ENCODE assay signal across 23 cellular contexts in genomic region chr9:129631673-129632129, GRCh38. TPM values are rescaled to one million over a fixed set of nuclear protein-coding genes. Genes with fewer than 3 reads are reported as not detected.
A peak's percentile ranks its signal among the peaks of the same experiment; 100 is the strongest.
DNase-seq lines count a peak whose midpoint lies in the region; ATAC-seq lines count a peak whose summit lies in the region.
"Had no signal": no experiment of that assay in that cellular context is flagged by ENCODE, and none has a peak within 500 bp of the region (broad histone marks: within the 10 kb centered on the region; RNA-seq: fewer than 3 reads in every experiment).

No MANE protein-coding gene starts in this region.

- H3K27me3 Mint-ChIP-seq in activated CD4-positive, alpha-beta T cell treated with anti-CD3 and anti-CD28 coated beads for 36 hours = no peaks in the 10 kb centered on the region
- no peaks in the 10 kb centered on the region for H3K27me3 Mint-ChIP-seq in activated CD4-positive, alpha-beta T cell treated with anti-CD3 and anti-CD28 coated beads, Interleukin-2, amount 10 ng/mL, durations not matched to agents 7 days and 5 days
- H3K27me3 Mint-ChIP-seq in activated T-helper 17 cell treated with anti-CD3 and anti-CD28 coated beads, Interleukin-2, amount 50 U/mL, for 72 hours = no peaks in the 10 kb centered on the region
- H3K27me3 Mint-ChIP-seq in activated T-helper 1 cell treated with anti-CD3 and anti-CD28 coated beads, Interleukin-12 subunit alpha, Interleukin-12 subunit beta, Interleukin-2, Interleukin-4 antibody, amounts not matched to agents 30 ng/mL and 10 ng/mL and 1 ng/mL, durations not matched to agents 14 hours and 24 hours and 36 hours (ENCODE audit: insufficient read depth) = no peaks in the 10 kb centered on the region
- H3K27me3 Mint-ChIP-seq: stimulated activated naive CD8-positive, alpha-beta T cell treated with anti-CD3 and anti-CD28 coated beads, Interleukin-15, amount 100 ng/mL, for 72 hours had no signal

- H3K9ac ChIP-seq in skeletal muscle satellite cell (ENCODE audit: low read depth, low read length) = no peak overlapping the region

- H3K4me2 ChIP-seq in skeletal muscle satellite cell (ENCODE audit: low read length) = peak overlapping the region; percentile 40

- H3K27me3 ChIP-seq in esophagus (ENCODE audit: control insufficient read depth in 1 of 2, insufficient read depth in 2 of 2, low read length in 2 of 2) (no peaks in the 10 kb centered on the region), skeletal muscle satellite cell (ENCODE audit: control insufficient read depth, insufficient read depth, low read length) (no peaks in the 10 kb centered on the region), H7 (ENCODE audit: control insufficient read depth, insufficient read depth, low read length) (no peaks in the 10 kb centered on the region)
- H3K27me3 ChIP-seq: esophagus muscularis mucosa, right lobe of liver had no signal

- H3K36me3 Mint-ChIP-seq in activated CD4-positive, alpha-beta T cell treated with anti-CD3 and anti-CD28 coated beads for 36 hours (ENCODE audit: low read depth) = peaks cover 36% of the 10 kb centered on the region
- H3K36me3 Mint-ChIP-seq in activated CD4-positive, alpha-beta T cell treated with anti-CD3 and anti-CD28 coated beads, Interleukin-2, amount 10 ng/mL, durations not matched to agents 7 days and 5 days (ENCODE audit: low read depth) = peaks cover 29% of the 10 kb centered on the region
- peaks cover 90% of the 10 kb centered on the region for H3K36me3 Mint-ChIP-seq in activated T-helper 17 cell treated with anti-CD3 and anti-CD28 coated beads, Interleukin-2, amount 50 U/mL, for 72 hours (ENCODE audit: low read depth)
- peaks cover 24% of the 10 kb centered on the region for H3K36me3 Mint-ChIP-seq in activated T-helper 1 cell treated with anti-CD3 and anti-CD28 coated beads, Interleukin-12 subunit alpha, Interleukin-12 subunit beta, Interleukin-2, Interleukin-4 antibody, amounts not matched to agents 30 ng/mL and 10 ng/mL and 1 ng/mL, durations not matched to agents 14 hours and 24 hours and 36 hours (ENCODE audit: low read depth)

- no peak overlapping the region for H3K4me3 Mint-ChIP-seq in activated CD4-positive, alpha-beta T cell treated with anti-CD3 and anti-CD28 coated beads for 36 hours
- H3K4me3 Mint-ChIP-seq in activated CD4-positive, alpha-beta T cell treated with anti-CD3 and anti-CD28 coated beads, Interleukin-2, amount 10 ng/mL, durations not matched to agents 7 days and 5 days = no peak overlapping the region
- H3K4me3 Mint-ChIP-seq in activated T-helper 17 cell treated with anti-CD3 and anti-CD28 coated beads, Interleukin-2, amount 50 U/mL, for 72 hours = peak overlapping the region; percentile 55
- no peak overlapping the region for H3K4me3 Mint-ChIP-seq in activated T-helper 1 cell treated with anti-CD3 and anti-CD28 coated beads, Interleukin-12 subunit alpha, Interleukin-12 subunit beta, Interleukin-2, Interleukin-4 antibody, amounts not matched to agents 30 ng/mL and 10 ng/mL and 1 ng/mL, durations not matched to agents 14 hours and 24 hours and 36 hours

- POLR2A ChIA-PET in activated CD4-positive, alpha-beta T cell treated with anti-CD3 and anti-CD28 coated beads for 36 hours (lab: Charles Lee) = no interaction called here
- POLR2A ChIA-PET in activated CD4-positive, alpha-beta T cell treated with anti-CD3 and anti-CD28 coated beads, Interleukin-2, amount 10 ng/mL, durations not matched to agents 7 days and 5 days (lab: Charles Lee) = no interaction called here

- ATAC-seq in activated CD4-positive, alpha-beta T cell treated with anti-CD3 and anti-CD28 coated beads for 36 hours = no peak
- no peak for ATAC-seq in activated T-helper 17 cell treated with anti-CD3 and anti-CD28 coated beads, Interleukin-2, amount 50 U/mL, for 72 hours (replicated peaks)
- ATAC-seq in GM21447 (IDR thresholded peaks at IDR 0.05; ENCODE audit: unreplicated experiment) = no peak
- ATAC-seq: left lobe of liver; right lobe of liver; stimulated activated naive CD8-positive, alpha-beta T cell treated with anti-CD3 and anti-CD28 coated beads, Interleukin-15, amount 100 ng/mL, for 72 hours had no signal

- H3K36me3 ChIP-seq in esophagus (ENCODE audit: control insufficient read depth in 2 of 2, insufficient read depth in 2 of 2, low read length in 1 of 2) = peaks cover 13 to 32% of the 10 kb centered on the region in 2 donors
- H3K36me3 ChIP-seq in skeletal muscle satellite cell (ENCODE audit: insufficient read depth, low read length) = peaks cover 46% of the 10 kb centered on the region
- H3K36me3 ChIP-seq in H7 (replicated peaks; ENCODE audit: control insufficient read depth, insufficient read depth, low read length) = peaks cover 18% of the 10 kb centered on the region

- peaks cover 51% of the 10 kb centered on the region for H3K4me1 Mint-ChIP-seq in activated CD4-positive, alpha-beta T cell treated with anti-CD3 and anti-CD28 coated beads for 36 hours
- H3K4me1 Mint-ChIP-seq in activated CD4-positive, alpha-beta T cell treated with anti-CD3 and anti-CD28 coated beads, Interleukin-2, amount 10 ng/mL, durations not matched to agents 7 days and 5 days = peaks cover 47% of the 10 kb centered on the region
- H3K4me1 Mint-ChIP-seq in activated T-helper 17 cell treated with anti-CD3 and anti-CD28 coated beads, Interleukin-2, amount 50 U/mL, for 72 hours = peaks cover 31% of the 10 kb centered on the region
- H3K4me1 Mint-ChIP-seq in activated T-helper 1 cell treated with anti-CD3 and anti-CD28 coated beads, Interleukin-12 subunit alpha, Interleukin-12 subunit beta, Interleukin-2, Interleukin-4 antibody, amounts not matched to agents 30 ng/mL and 10 ng/mL and 1 ng/mL, durations not matched to agents 14 hours and 24 hours and 36 hours (ENCODE audit: low read depth) = peaks cover 23% of the 10 kb centered on the region

- CTCF ChIA-PET in activated CD4-positive, alpha-beta T cell treated with anti-CD3 and anti-CD28 coated beads for 36 hours (lab: Charles Lee) = interaction anchor here (1.9 to 2.6 kb wide), 2 partner anchors 9 to 12 kb away, joined by 8 to 12 read pairs; no protein-coding TSS in a partner anchor
- CTCF ChIA-PET in activated CD4-positive, alpha-beta T cell treated with anti-CD3 and anti-CD28 coated beads, Interleukin-2, amount 10 ng/mL, durations not matched to agents 7 days and 5 days (lab: Charles Lee) = interaction anchor here (2.1 kb wide), 1 partner anchor 10 kb away, joined by 7 read pairs; the partner anchor contains the start of gene ASB6

- H3K4me1 ChIP-seq in esophagus (ENCODE audit: control insufficient read depth in 2 of 2, insufficient read depth in 2 of 2, low read length in 1 of 2) (peaks cover 20 to 25% of the 10 kb centered on the region in 2 donors), skeletal muscle satellite cell (ENCODE audit: control insufficient read depth, insufficient read depth, low read length) (peaks cover 43% of the 10 kb centered on the region)

- intact Hi-C loops in activated CD4-positive, alpha-beta T cell treated with anti-CD3 and anti-CD28 coated beads for 36 hours (cut with DNase I, micrococcal nuclease) = no loop called here
- intact Hi-C loops in activated T-helper 1 cell treated with anti-CD3 and anti-CD28 coated beads, Interleukin-12 subunit alpha, Interleukin-12 subunit beta, Interleukin-2, Interleukin-4 antibody, amounts not matched to agents 30 ng/mL and 10 ng/mL and 1 ng/mL, durations not matched to agents 14 hours and 24 hours and 36 hours (cut with micrococcal nuclease) = no loop called here

- no peak for DNase-seq in activated CD4-positive, alpha-beta T cell treated with anti-CD3 and anti-CD28 coated beads for 36 hours
- DNase-seq in activated CD4-positive, alpha-beta T cell treated with anti-CD3 and anti-CD28 coated beads, Interleukin-2, amount 10 ng/mL, durations not matched to agents 7 days and 5 days = no peak
- DNase-seq in H7 = no peak
- no peak for DNase-seq in activated T-helper 1 cell treated with anti-CD3 and anti-CD28 coated beads, Interleukin-12 subunit alpha, Interleukin-12 subunit beta, Interleukin-2, Interleukin-4 antibody, amounts not matched to agents 30 ng/mL and 10 ng/mL and 1 ng/mL, durations not matched to agents 14 hours and 24 hours and 36 hours (ENCODE audit: low spot score)
- DNase-seq: activated CD4-positive, alpha-beta T cell treated with anti-CD3 and anti-CD28 coated beads, Interleukin-2, amount 50 U/mL, for 1 hour; Caco-2; GDM1; NCI-H187 treated with DMSO at 0.1 percent for 48 hours; NCI-H524; stimulated activated naive CD8-positive, alpha-beta T cell treated with anti-CD3 and anti-CD28 coated beads, Interleukin-15, amount 100 ng/mL, for 72 hours had no signal

- 45 to 60% methylated on average over 19 of the region's 19 CpGs for WGBS in esophagus, 2 donors

- H3K4me3 ChIP-seq in esophagus (ENCODE audit: low read depth in 1 of 2, low read length in 2 of 2) = peak overlapping the region in 1 of 2 donors; percentile 10
- no peak overlapping the region for H3K4me3 ChIP-seq in skeletal muscle satellite cell (ENCODE audit: low read length)
- H3K4me3 ChIP-seq in H7 (ENCODE audit: insufficient read depth, low read depth, low read length) = no peak overlapping the region
- H3K4me3 ChIP-seq: esophagus muscularis mucosa, HAP-1, right lobe of liver had no signal

- no peaks in the 10 kb centered on the region for H3K9me3 ChIP-seq in esophagus (ENCODE audit: control insufficient read depth in 2 of 2, insufficient read depth in 1 of 2, low read depth in 1 of 2, low read length in 1 of 2)
- H3K9me3 ChIP-seq in skeletal muscle satellite cell (replicated peaks; ENCODE audit: low read length) = no peaks in the 10 kb centered on the region
- H3K9me3 ChIP-seq: Caco-2, esophagus muscularis mucosa, HAP-1, right lobe of liver had no signal

- H3K27ac Mint-ChIP-seq in activated CD4-positive, alpha-beta T cell treated with anti-CD3 and anti-CD28 coated beads for 36 hours = peak overlapping the region; percentile 49
- H3K27ac Mint-ChIP-seq in activated CD4-positive, alpha-beta T cell treated with anti-CD3 and anti-CD28 coated beads, Interleukin-2, amount 10 ng/mL, durations not matched to agents 7 days and 5 days = no peak overlapping the region
- H3K27ac Mint-ChIP-seq in activated T-helper 17 cell treated with anti-CD3 and anti-CD28 coated beads, Interleukin-2, amount 50 U/mL, for 72 hours = peak overlapping the region; percentile 81
- H3K27ac Mint-ChIP-seq in activated T-helper 1 cell treated with anti-CD3 and anti-CD28 coated beads, Interleukin-12 subunit alpha, Interleukin-12 subunit beta, Interleukin-2, Interleukin-4 antibody, amounts not matched to agents 30 ng/mL and 10 ng/mL and 1 ng/mL, durations not matched to agents 14 hours and 24 hours and 36 hours = no peak overlapping the region

- H3K9me3 Mint-ChIP-seq in activated CD4-positive, alpha-beta T cell treated with anti-CD3 and anti-CD28 coated beads for 36 hours (ENCODE audit: low read depth) = no peaks in the 10 kb centered on the region
- H3K9me3 Mint-ChIP-seq in activated CD4-positive, alpha-beta T cell treated with anti-CD3 and anti-CD28 coated beads, Interleukin-2, amount 10 ng/mL, durations not matched to agents 7 days and 5 days = no peaks in the 10 kb centered on the region
- no peaks in the 10 kb centered on the region for H3K9me3 Mint-ChIP-seq in activated T-helper 17 cell treated with anti-CD3 and anti-CD28 coated beads, Interleukin-2, amount 50 U/mL, for 72 hours
- H3K9me3 Mint-ChIP-seq in activated T-helper 1 cell treated with anti-CD3 and anti-CD28 coated beads, Interleukin-12 subunit alpha, Interleukin-12 subunit beta, Interleukin-2, Interleukin-4 antibody, amounts not matched to agents 30 ng/mL and 10 ng/mL and 1 ng/mL, durations not matched to agents 14 hours and 24 hours and 36 hours = no peaks in the 10 kb centered on the region
- H3K9me3 Mint-ChIP-seq: stimulated activated naive CD8-positive, alpha-beta T cell treated with anti-CD3 and anti-CD28 coated beads, Interleukin-15, amount 100 ng/mL, for 72 hours had no signal

- peak overlapping the region; percentile 31 to 57 for H3K27ac ChIP-seq in esophagus (ENCODE audit: low read depth in 2 of 2, low read length in 1 of 2)
- H3K27ac ChIP-seq: 22Rv1, right lobe of liver had no signal

RNA-seq across cellular contexts. Expression of gene NTMT1, which starts 5.7 kb away (rescaled TPM):
- 10 to 100 TPM; 50.1 to 69.2 TPM for total RNA-seq in activated CD4-positive, alpha-beta T cell treated with anti-CD3 and anti-CD28 coated beads for 36 hours
- 10 to 100 TPM; 28.5 to 33.9 TPM for total RNA-seq in activated CD4-positive, alpha-beta T cell treated with anti-CD3 and anti-CD28 coated beads, Interleukin-2, amount 10 ng/mL, durations not matched to agents 7 days and 5 days
- 10 to 100 TPM; 27.2 to 61.1 TPM for total RNA-seq in activated T-helper 17 cell treated with anti-CD3 and anti-CD28 coated beads, Interleukin-2, amount 50 U/mL, for 72 hours
- polyA plus RNA-seq in esophagus = 10 to 100 TPM; 14.2 to 30.6 TPM
- total RNA-seq in skeletal muscle satellite cell (2012; rRNA removed) = 26.4 and 41.9 TPM in 2 replicates
- 71.2 and 80.5 TPM in 2 replicates for total RNA-seq in H7 (2014; rRNA removed; shearing (Covaris generic))
- total RNA-seq in activated T-helper 1 cell treated with anti-CD3 and anti-CD28 coated beads, Interleukin-12 subunit alpha, Interleukin-12 subunit beta, Interleukin-2, Interleukin-4 antibody, amounts not matched to agents 30 ng/mL and 10 ng/mL and 1 ng/mL, durations not matched to agents 14 hours and 24 hours and 36 hours = 67.1 and 67.3 TPM in 2 replicates

RNA-seq across cellular contexts. Expression of gene ASB6, which starts 10.2 kb away (rescaled TPM):
- total RNA-seq in activated CD4-positive, alpha-beta T cell treated with anti-CD3 and anti-CD28 coated beads for 36 hours = 10 to 100 TPM; 13.4 to 15.0 TPM
- total RNA-seq in activated CD4-positive, alpha-beta T cell treated with anti-CD3 and anti-CD28 coated beads, Interleukin-2, amount 10 ng/mL, durations not matched to agents 7 days and 5 days = 10 to 100 TPM; 24.1 to 26.6 TPM
- total RNA-seq in activated T-helper 17 cell treated with anti-CD3 and anti-CD28 coated beads, Interleukin-2, amount 50 U/mL, for 72 hours = 10 to 100 TPM; 12.3 to 26.4 TPM
- 10 to 100 TPM; 14.4 to 15.1 TPM for polyA plus RNA-seq in esophagus
- total RNA-seq in skeletal muscle satellite cell (2012; rRNA removed) = 17.7 and 19.0 TPM in 2 replicates
- 19.2 and 20.9 TPM in 2 replicates for total RNA-seq in H7 (2014; rRNA removed; shearing (Covaris generic))
- total RNA-seq in activated T-helper 1 cell treated with anti-CD3 and anti-CD28 coated beads, Interleukin-12 subunit alpha, Interleukin-12 subunit beta, Interleukin-2, Interleukin-4 antibody, amounts not matched to agents 30 ng/mL and 10 ng/mL and 1 ng/mL, durations not matched to agents 14 hours and 24 hours and 36 hours = 24.0 TPM in 2 replicates

RNA-seq across cellular contexts. Expression of gene C9orf50, which starts 10.8 kb away (rescaled TPM):
- total RNA-seq in activated CD4-positive, alpha-beta T cell treated with anti-CD3 and anti-CD28 coated beads for 36 hours = not detected
- total RNA-seq in activated CD4-positive, alpha-beta T cell treated with anti-CD3 and anti-CD28 coated beads, Interleukin-2, amount 10 ng/mL, durations not matched to agents 7 days and 5 days = not detected
- not detected for total RNA-seq in activated T-helper 17 cell treated with anti-CD3 and anti-CD28 coated beads, Interleukin-2, amount 50 U/mL, for 72 hours
- polyA plus RNA-seq in esophagus = under 1 TPM in 1 of 2 donors, not detected in 1; 0.05 TPM
- total RNA-seq in skeletal muscle satellite cell (2012; rRNA removed) = not detected in 2 replicates
- total RNA-seq in H7 (2014; rRNA removed; shearing (Covaris generic)) = not detected in 2 replicates
- not detected in 2 replicates for total RNA-seq in activated T-helper 1 cell treated with anti-CD3 and anti-CD28 coated beads, Interleukin-12 subunit alpha, Interleukin-12 subunit beta, Interleukin-2, Interleukin-4 antibody, amounts not matched to agents 30 ng/mL and 10 ng/mL and 1 ng/mL, durations not matched to agents 14 hours and 24 hours and 36 hours
- total RNA-seq: Caco-2; left lobe of liver; LHCN-M2; myocyte; right lobe of liver; RPMI7951; T-helper 2 cell treated with Interferon-gamma antibody and Interleukin-4, amounts not matched to agents 100 ng/mL and 5 ng/mL, for 36 hours had no signal

RNA-seq across cellular contexts. Expression of gene PRRX2, which starts 33.7 kb away (rescaled TPM):
- under 1 TPM; 0.49 to 0.57 TPM for total RNA-seq in activated CD4-positive, alpha-beta T cell treated with anti-CD3 and anti-CD28 coated beads for 36 hours
- total RNA-seq in activated CD4-positive, alpha-beta T cell treated with anti-CD3 and anti-CD28 coated beads, Interleukin-2, amount 10 ng/mL, durations not matched to agents 7 days and 5 days = under 1 TPM in 1 of 2 experiments, not detected in 1; 0.15 TPM
- total RNA-seq in activated T-helper 17 cell treated with anti-CD3 and anti-CD28 coated beads, Interleukin-2, amount 50 U/mL, for 72 hours = under 1 TPM in 1 of 2 donors, not detected in 1; 0.32 TPM
- polyA plus RNA-seq in esophagus = 1 to 10 TPM; 1.7 to 3.6 TPM
- total RNA-seq in skeletal muscle satellite cell (2012; rRNA removed) = 4.6 and 5.5 TPM in 2 replicates
- total RNA-seq in H7 (2014; rRNA removed; shearing (Covaris generic)) = 10.8 and 12.7 TPM in 2 replicates
- total RNA-seq in activated T-helper 1 cell treated with anti-CD3 and anti-CD28 coated beads, Interleukin-12 subunit alpha, Interleukin-12 subunit beta, Interleukin-2, Interleukin-4 antibody, amounts not matched to agents 30 ng/mL and 10 ng/mL and 1 ng/mL, durations not matched to agents 14 hours and 24 hours and 36 hours = 6.2 and 7.8 TPM in 2 replicates
- total RNA-seq: Caco-2, left lobe of liver, LHCN-M2, myocyte, right lobe of liver, RPMI7951 had no signal

Comparison
In these comparisons a context has a peak if more than half of its experiments do, and no peak if none do; other contexts are left out.
1. H3K27ac Mint-ChIP-seq: peak in activated CD4-positive, alpha-beta T cell treated with anti-CD3 and anti-CD28 coated beads for 36 hours (single experiment) and activated T-helper 17 cell treated with anti-CD3 and anti-CD28 coated beads, Interleukin-2, amount 50 U/mL, for 72 hours (single experiment); none in activated CD4-positive, alpha-beta T cell treated with anti-CD3 and anti-CD28 coated beads, Interleukin-2, amount 10 ng/mL, durations not matched to agents 7 days and 5 days (single experiment) and activated T-helper 1 cell treated with anti-CD3 and anti-CD28 coated beads, Interleukin-12 subunit alpha, Interleukin-12 subunit beta, Interleukin-2, Interleukin-4 antibody, amounts not matched to agents 30 ng/mL and 10 ng/mL and 1 ng/mL, durations not matched to agents 14 hours and 24 hours and 36 hours (single experiment).